ENCODE assay signal across 11 cellular contexts in genomic region chr3:11844891-11845290, GRCh38.
DNase-seq lines count a peak whose midpoint lies in the region; ATAC-seq and TF ChIP-seq lines count a peak whose summit lies in the region.
"Had no signal": no experiment of that assay in that cellular context is flagged by ENCODE, and none has a peak within 500 bp of the region (broad histone marks: within the 10 kb centered on the region; RNA-seq: fewer than 3 reads in every experiment).

No MANE protein-coding gene starts in this region.

- peaks cover 15% of the 10 kb centered on the region for H3K4me1 Mint-ChIP-seq in T-helper 2 cell treated with Interferon-gamma antibody and Interleukin-4, amounts not matched to agents 5 μg/mL and 100 μg/mL, for 36 hours (ENCODE audit: low read depth)

- no peaks in the 10 kb centered on the region for H3K27me3 ChIP-seq in parathyroid adenoma (ENCODE audit: control insufficient read depth, insufficient read depth, low read length)
- H3K27me3 ChIP-seq: body of pancreas, left lung had no signal

- H3K4me3 ChIP-seq in NB4 (ENCODE audit: low read depth, low read length) (peak overlapping the region; percentile 90), parathyroid adenoma (ENCODE audit: low read depth, low read length) (no peak overlapping the region)

- peaks cover 23% of the 10 kb centered on the region for H3K79me2 ChIP-seq in parathyroid adenoma

- no peak for DNase-seq in T-helper 2 cell treated with Interferon-gamma antibody and Interleukin-4, amounts not matched to agents 5 μg/mL and 100 μg/mL, for 36 hours (ENCODE audit: low spot score)
- DNase-seq in T-helper 2 cell = no peak
- no peak for DNase-seq in NB4 (ENCODE audit: low read depth)
- no peak for DNase-seq in HPDE6-E6E7 (ENCODE audit: extremely low spot score)
- DNase-seq: body of pancreas, left lung had no signal

- peak overlapping the region; percentile 91 for H3K4me3 Mint-ChIP-seq in T-helper 2 cell treated with Interferon-gamma antibody and Interleukin-4, amounts not matched to agents 5 μg/mL and 100 μg/mL, for 36 hours

- peaks cover 20% of the 10 kb centered on the region for H3K4me1 ChIP-seq in parathyroid adenoma

- TF ChIP-seq POLR2A in NB4 (IDR thresholded peaks at IDR 0.05; ENCODE audit: extremely low read depth, insufficient read length) = no peak

- peak overlapping the region; percentile 77 for H3K4me2 ChIP-seq in parathyroid adenoma (ENCODE audit: low read length)

- no peak overlapping the region for H2AFZ ChIP-seq in parathyroid adenoma

- H3K36me3 ChIP-seq in parathyroid adenoma (ENCODE audit: control insufficient read depth, insufficient read depth, low read length) = no peaks in the 10 kb centered on the region

- TF ChIP-seq CTCF in NB4 (IDR thresholded peaks at IDR 0.05; ENCODE audit: low read depth, low read length) (no peak), parathyroid adenoma (IDR thresholded peaks at IDR 0.05) (no peak)

- no peak overlapping the region for H3K9ac ChIP-seq in parathyroid adenoma

- H3K27ac ChIP-seq in cingulate gyrus (ENCODE audit: low read depth, low read length) (peak overlapping the region; percentile 65), parathyroid adenoma (no peak overlapping the region)
- H3K27ac ChIP-seq: body of pancreas, left lung, RWPE1 had no signal

- H3K36me3 Mint-ChIP-seq in T-helper 2 cell treated with Interferon-gamma antibody and Interleukin-4, amounts not matched to agents 5 μg/mL and 100 μg/mL, for 36 hours (ENCODE audit: low read depth) = peaks cover 31% of the 10 kb centered on the region

- ATAC-seq in HG03460 (IDR thresholded peaks at IDR 0.05; ENCODE audit: unreplicated experiment) = no peak
- no peak for ATAC-seq in GM21360 (IDR thresholded peaks at IDR 0.05; ENCODE audit: unreplicated experiment)
- ATAC-seq: body of pancreas, left lung had no signal

- peak overlapping the region; percentile 65 for H3K27ac Mint-ChIP-seq in T-helper 2 cell treated with Interferon-gamma antibody and Interleukin-4, amounts not matched to agents 5 μg/mL and 100 μg/mL, for 36 hours

- no peaks in the 10 kb centered on the region for H3K27me3 Mint-ChIP-seq in T-helper 2 cell treated with Interferon-gamma antibody and Interleukin-4, amounts not matched to agents 5 μg/mL and 100 μg/mL, for 36 hours (ENCODE audit: low read depth)

- no peaks in the 10 kb centered on the region for H3K9me3 ChIP-seq in parathyroid adenoma (ENCODE audit: control insufficient read depth, low read length)
- H3K9me3 ChIP-seq: body of pancreas, left lung had no signal

- no peaks in the 10 kb centered on the region for H3K9me3 Mint-ChIP-seq in T-helper 2 cell treated with Interferon-gamma antibody and Interleukin-4, amounts not matched to agents 5 μg/mL and 100 μg/mL, for 36 hours
